Comparison of ENCODE assay signal across 13 cellular contexts in the genomic region with DNA sequence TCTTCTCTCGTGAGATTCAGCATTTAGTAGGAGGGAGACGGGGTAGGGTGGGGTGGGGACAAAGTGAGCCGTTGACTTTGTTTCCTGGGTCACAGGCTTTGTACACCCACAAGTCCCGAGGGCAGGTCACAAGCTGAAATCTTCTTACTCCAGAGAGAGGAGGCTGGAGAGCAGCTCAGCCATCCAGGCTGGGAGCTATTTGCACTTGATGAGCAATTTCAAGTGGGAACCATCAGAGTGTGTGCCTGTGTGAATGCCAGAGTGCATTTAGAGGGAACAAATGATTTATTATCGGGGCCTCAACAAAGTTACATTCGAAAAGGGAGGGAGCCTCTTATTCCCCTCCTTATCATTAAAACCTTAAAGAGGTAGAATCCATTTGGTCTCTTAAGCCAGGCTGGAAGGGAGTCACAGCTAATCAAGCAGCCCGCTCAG.
DNase-seq lines count a peak whose midpoint lies in the region; ATAC-seq and TF ChIP-seq lines count a peak whose summit lies in the region.
"Had no signal": no experiment of that assay in that cellular context is flagged by ENCODE, and none has a peak within 500 bp of the region (broad histone marks: within the 10 kb centered on the region; RNA-seq: fewer than 3 reads in every experiment).

No MANE protein-coding gene starts in this region.

- peak; percentile 9 to 39 for DNase-seq in NCI-H524 (lab: John Stamatoyannopoulos, UW)
- DNase-seq in NCI-H524 treated with DMSO at 0.1 percent for 48 hours (lab: John Stamatoyannopoulos, UW), result no peak
- DNase-seq in OCI-M1 (lab: John Stamatoyannopoulos, UW), result peak; percentile 55
- DNase-seq in suprapubic skin (ENCODE audit: low spot score in 2 of 2), result no peak
- DNase-seq in cortex of kidney (lab: John Stamatoyannopoulos, UW), result no peak
- DNase-seq in osteoblast (ENCODE audit: insufficient read length, low spot score, missing footprints), result no peak
- DNase-seq: activated CD4-positive, alpha-beta T cell treated with anti-CD3 and anti-CD28 coated beads for 36 hours; DMS 273 treated with DMSO at 0.1 percent for 48 hours; NCI-H226 had no signal

- H3K4me1 ChIP-seq in gastroesophageal sphincter, result no peaks in the 10 kb centered on the region
- H3K4me1 ChIP-seq in suprapubic skin, result peaks cover 26% of the 10 kb centered on the region
- H3K4me1 ChIP-seq in osteoblast (ENCODE audit: insufficient read depth, low read length), result no peaks in the 10 kb centered on the region
- H3K4me1 ChIP-seq: SJSA1 had no signal

- no peak overlapping the region for H3K27ac ChIP-seq in gastroesophageal sphincter
- H3K27ac ChIP-seq in suprapubic skin, result peak overlapping the region; percentile 83
- no peak overlapping the region for H3K27ac ChIP-seq in osteoblast (ENCODE audit: low read depth, low read length)
- H3K27ac ChIP-seq: SJSA1, tibial nerve had no signal

- H3K9me3 ChIP-seq in gastroesophageal sphincter, result no peaks in the 10 kb centered on the region
- no peaks in the 10 kb centered on the region for H3K9me3 ChIP-seq in suprapubic skin
- no peaks in the 10 kb centered on the region for H3K9me3 ChIP-seq in osteoblast (ENCODE audit: low read depth, low read length)
- H3K9me3 ChIP-seq: tibial nerve had no signal

- TF ChIP-seq POLR2A in gastroesophageal sphincter (IDR thresholded peaks at IDR 0.05) (no peak), suprapubic skin (IDR thresholded peaks at IDR 0.05) (no peak)

- TF ChIP-seq EP300 in gastroesophageal sphincter (IDR thresholded peaks at IDR 0.05), result no peak
- no peak for TF ChIP-seq EP300 in suprapubic skin (IDR thresholded peaks at IDR 0.05)

- ATAC-seq in gastroesophageal sphincter (peak; percentile 39), GM19463 (IDR thresholded peaks at IDR 0.05; ENCODE audit: unreplicated experiment) (no peak)
- ATAC-seq: activated CD4-positive, alpha-beta T cell treated with anti-CD3 and anti-CD28 coated beads for 36 hours had no signal

- no peak overlapping the region for H3K4me2 ChIP-seq in osteoblast (ENCODE audit: insufficient read depth, low read length)

- TF ChIP-seq CTCF in gastroesophageal sphincter (IDR thresholded peaks at IDR 0.05), result no peak
- TF ChIP-seq CTCF in suprapubic skin (IDR thresholded peaks at IDR 0.05), result no peak
- TF ChIP-seq CTCF in osteoblast (IDR thresholded peaks at IDR 0.05; ENCODE audit: extremely low read depth, low read depth, low read length), result no peak

- H3K4me3 ChIP-seq in gastroesophageal sphincter, result no peak overlapping the region
- no peak overlapping the region for H3K4me3 ChIP-seq in suprapubic skin
- H3K4me3 ChIP-seq in osteoblast (ENCODE audit: insufficient read depth, low read length), result no peak overlapping the region
- H3K4me3 ChIP-seq: SJSA1, tibial nerve had no signal

- no peaks in the 10 kb centered on the region for H4K20me1 ChIP-seq in osteoblast (ENCODE audit: insufficient read depth, low read length)

- no peaks in the 10 kb centered on the region for H3K79me2 ChIP-seq in osteoblast (ENCODE audit: insufficient read depth, low read length)

- WGBS in gastroesophageal sphincter (ENCODE audit: low coverage in 1 of 2), 2 donors, result 42 to 46% methylated on average over 4 of the region's 7 CpGs
- WGBS in suprapubic skin, result 29% methylated on average over 7 of the region's 7 CpGs

- no peaks in the 10 kb centered on the region for H3K27me3 ChIP-seq in gastroesophageal sphincter
- no peaks in the 10 kb centered on the region for H3K27me3 ChIP-seq in suprapubic skin
- H3K27me3 ChIP-seq in osteoblast (ENCODE audit: insufficient read depth, low read length), result no peaks in the 10 kb centered on the region
- H3K27me3 ChIP-seq: SJSA1, tibial nerve had no signal

- H3K36me3 ChIP-seq in gastroesophageal sphincter (no peaks in the 10 kb centered on the region), suprapubic skin (no peaks in the 10 kb centered on the region), osteoblast (ENCODE audit: insufficient read depth, low read length) (no peaks in the 10 kb centered on the region)
- H3K36me3 ChIP-seq: SJSA1, tibial nerve had no signal

- no peak overlapping the region for H2AFZ ChIP-seq in osteoblast (ENCODE audit: low read length)

Comparison
In these comparisons a context has a peak if more than half of its experiments do, and no peak if none do; other contexts are left out.
1. DNase-seq: peak in NCI-H524 (2 of 2) and OCI-M1 (single experiment); none in NCI-H524 treated with DMSO at 0.1 percent for 48 hours (single experiment), suprapubic skin (0 of 2), cortex of kidney (single experiment) and osteoblast (single experiment).